In the genomic region with DNA sequence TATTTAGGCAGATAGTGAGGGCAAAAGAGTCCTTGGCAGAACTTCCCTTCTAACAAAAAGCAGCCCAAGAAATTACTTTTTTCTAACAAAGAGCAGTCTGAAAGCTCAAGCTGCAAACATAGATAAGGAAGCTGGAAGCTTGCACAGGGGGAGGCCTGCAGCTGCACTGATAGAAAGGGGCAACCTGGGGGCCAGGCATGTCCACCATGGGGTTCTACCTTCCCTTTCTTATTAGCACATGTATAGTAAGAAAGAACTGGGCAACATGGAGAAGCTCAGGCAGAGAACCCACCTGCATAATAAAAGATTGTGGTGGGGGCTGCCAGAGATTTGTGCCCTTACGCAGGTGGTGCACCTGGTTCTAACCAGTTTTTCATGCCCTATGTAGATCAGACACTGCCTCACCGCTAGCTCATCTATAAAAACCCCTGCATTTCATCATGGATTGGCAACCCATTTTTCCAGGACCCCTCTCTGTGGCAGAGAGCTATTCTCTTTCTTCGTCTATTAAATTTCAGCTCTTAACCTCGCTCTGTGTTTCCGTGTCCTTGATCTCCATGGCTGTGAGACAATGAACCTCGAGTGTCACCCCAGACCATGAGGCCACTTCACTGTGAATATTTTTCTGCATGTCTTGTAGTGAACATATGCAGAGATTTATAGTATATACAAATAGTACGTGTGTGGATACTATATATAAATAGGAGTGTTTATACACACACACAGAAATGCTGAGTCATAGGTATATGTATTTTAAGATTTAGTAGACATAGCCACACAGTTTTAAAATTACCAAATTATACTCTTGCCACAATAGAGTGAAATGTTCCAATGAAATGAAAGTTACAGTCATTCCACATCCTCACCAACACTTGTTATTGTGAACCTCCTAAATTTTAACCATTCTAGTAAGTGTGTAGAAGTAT, we compare ENCODE assay signal across 1 cellular context.
TF ChIP-seq lines count a peak whose summit lies in the region.

No MANE protein-coding gene starts in this region.

TF ChIP-seq in K562, 482 proteins besides CTCF, POLR2A, EP300 and RAD21 (continued from another document and continues in another):
- TF ChIP-seq L3MBTL2 (IDR thresholded peaks at IDR 0.05), result peak; percentile 76
- TF ChIP-seq RCOR1 (IDR thresholded peaks at IDR 0.05; ENCODE audit: borderline replicate concordance in 1 of 2, low read depth in 2 of 2, low read length in 2 of 2), result peak; percentile 70 to 94; a peak in 3 of 4 replicates
- TF ChIP-seq TCF3 (CRISPR knock-in tag; IDR thresholded peaks at IDR 0.05), result peak; percentile 94
- TF ChIP-seq SMAD3 (CRISPR knock-in tag; conservative IDR thresholded peaks at IDR 0.05), result no peak
- TF ChIP-seq TBL1XR1 (IDR thresholded peaks at IDR 0.05; ENCODE audit: low read length in 2 of 2), result peak; percentile 37 to 77; a peak in 2 of 4 replicates
- TF ChIP-seq SMAD2 (IDR thresholded peaks at IDR 0.05; ENCODE audit: low read depth, low read length), result no peak
- TF ChIP-seq, protein P1, sequence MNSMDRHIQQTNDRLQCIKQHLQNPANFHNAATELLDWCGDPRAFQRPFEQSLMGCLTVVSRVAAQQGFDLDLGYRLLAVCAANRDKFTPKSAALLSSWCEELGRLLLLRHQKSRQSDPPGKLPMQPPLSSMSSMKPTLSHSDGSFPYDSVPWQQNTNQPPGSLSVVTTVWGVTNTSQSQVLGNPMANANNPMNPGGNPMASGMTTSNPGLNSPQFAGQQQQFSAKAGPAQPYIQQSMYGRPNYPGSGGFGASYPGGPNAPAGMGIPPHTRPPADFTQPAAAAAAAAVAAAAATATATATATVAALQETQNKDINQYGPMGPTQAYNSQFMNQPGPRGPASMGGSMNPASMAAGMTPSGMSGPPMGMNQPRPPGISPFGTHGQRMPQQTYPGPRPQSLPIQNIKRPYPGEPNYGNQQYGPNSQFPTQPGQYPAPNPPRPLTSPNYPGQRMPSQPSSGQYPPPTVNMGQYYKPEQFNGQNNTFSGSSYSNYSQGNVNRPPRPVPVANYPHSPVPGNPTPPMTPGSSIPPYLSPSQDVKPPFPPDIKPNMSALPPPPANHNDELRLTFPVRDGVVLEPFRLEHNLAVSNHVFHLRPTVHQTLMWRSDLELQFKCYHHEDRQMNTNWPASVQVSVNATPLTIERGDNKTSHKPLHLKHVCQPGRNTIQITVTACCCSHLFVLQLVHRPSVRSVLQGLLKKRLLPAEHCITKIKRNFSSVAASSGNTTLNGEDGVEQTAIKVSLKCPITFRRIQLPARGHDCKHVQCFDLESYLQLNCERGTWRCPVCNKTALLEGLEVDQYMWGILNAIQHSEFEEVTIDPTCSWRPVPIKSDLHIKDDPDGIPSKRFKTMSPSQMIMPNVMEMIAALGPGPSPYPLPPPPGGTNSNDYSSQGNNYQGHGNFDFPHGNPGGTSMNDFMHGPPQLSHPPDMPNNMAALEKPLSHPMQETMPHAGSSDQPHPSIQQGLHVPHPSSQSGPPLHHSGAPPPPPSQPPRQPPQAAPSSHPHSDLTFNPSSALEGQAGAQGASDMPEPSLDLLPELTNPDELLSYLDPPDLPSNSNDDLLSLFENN (IDR thresholded peaks at IDR 0.05; ENCODE audit: low read depth in 2 of 2, low read length in 2 of 2), result peak in 1 of 2 experiments; percentile 89; a peak in 2 of 4 replicates
- peak; percentile 87 for TF ChIP-seq FOXM1 (IDR thresholded peaks at IDR 0.05; ENCODE audit: low read depth)
- no peak for TF ChIP-seq FOXM1 (CRISPR knock-in tag; IDR thresholded peaks at IDR 0.05; ENCODE audit: low read depth)
- no peak for TF ChIP-seq POLR3A (IDR thresholded peaks at IDR 0.05; ENCODE audit: borderline replicate concordance, extremely low read depth, insufficient read depth, insufficient read length)
- TF ChIP-seq SMARCA4 (IDR thresholded peaks at IDR 0.05), result peak; percentile 87
- TF ChIP-seq JUN (IDR thresholded peaks at IDR 0.05; ENCODE audit: borderline replicate concordance, low read depth, low read length), result peak; percentile 22; the same call in 1 of the 2 replicates
- no peak for TF ChIP-seq JUN (CRISPR knock-in tag; IDR thresholded peaks at IDR 0.05; ENCODE audit: borderline replicate concordance)
- peak; percentile 65; the same call in 1 of the 2 replicates for TF ChIP-seq ZBTB7A (IDR thresholded peaks at IDR 0.05; ENCODE audit: borderline replicate concordance, control insufficient read depth, low read depth, low read length)
- no peak for TF ChIP-seq NR4A1 (CRISPR knock-in tag; IDR thresholded peaks at IDR 0.05)
- TF ChIP-seq NR4A1 (tag; IDR thresholded peaks at IDR 0.05), result 0 out of 2 replicates have a peak, but pooled peaks have one; percentile 17
- TF ChIP-seq MAZ (CRISPR knock-in tag; conservative IDR thresholded peaks at IDR 0.05 in 1 of 2, IDR thresholded peaks at IDR 0.05 in 1 of 2), result peak in 1 of 2 experiments; percentile 37; a peak in 1 of 4 replicates
- peak; percentile 90 for TF ChIP-seq C11orf30 (IDR thresholded peaks at IDR 0.05; ENCODE audit: low read depth)
- TF ChIP-seq TAF15 (IDR thresholded peaks at IDR 0.05; ENCODE audit: low read depth, low read length), result no peak
- TF ChIP-seq CEBPG (CRISPR knock-in tag; IDR thresholded peaks at IDR 0.05), result no peak
- TF ChIP-seq CEBPG (tag; conservative IDR thresholded peaks at IDR 0.05 in 1 of 2, IDR thresholded peaks at IDR 0.05 in 1 of 2), result no peak
- TF ChIP-seq ZNF24 (IDR thresholded peaks at IDR 0.05), result 0 out of 2 replicates have a peak, but pooled peaks have one; percentile 16
- TF ChIP-seq PTTG1 (tag; IDR thresholded peaks at IDR 0.05; ENCODE audit: low read depth), result no peak
- TF ChIP-seq, protein P2, sequence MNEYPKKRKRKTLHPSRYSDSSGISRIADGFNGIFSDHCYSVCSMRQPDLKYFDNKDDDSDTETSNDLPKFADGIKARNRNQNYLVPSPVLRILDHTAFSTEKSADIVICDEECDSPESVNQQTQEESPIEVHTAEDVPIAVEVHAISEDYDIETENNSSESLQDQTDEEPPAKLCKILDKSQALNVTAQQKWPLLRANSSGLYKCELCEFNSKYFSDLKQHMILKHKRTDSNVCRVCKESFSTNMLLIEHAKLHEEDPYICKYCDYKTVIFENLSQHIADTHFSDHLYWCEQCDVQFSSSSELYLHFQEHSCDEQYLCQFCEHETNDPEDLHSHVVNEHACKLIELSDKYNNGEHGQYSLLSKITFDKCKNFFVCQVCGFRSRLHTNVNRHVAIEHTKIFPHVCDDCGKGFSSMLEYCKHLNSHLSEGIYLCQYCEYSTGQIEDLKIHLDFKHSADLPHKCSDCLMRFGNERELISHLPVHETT (CRISPR knock-in tag; conservative IDR thresholded peaks at IDR 0.05 in 1 of 2, IDR thresholded peaks at IDR 0.05 in 1 of 2), result peak in 1 of 2 experiments; percentile 53; a peak in 1 of 4 replicates
- no peak for TF ChIP-seq ZNF561 (CRISPR knock-in tag; conservative IDR thresholded peaks at IDR 0.05)
- TF ChIP-seq ZNF584 (CRISPR knock-in tag; IDR thresholded peaks at IDR 0.05; ENCODE audit: low read depth), result peak; percentile 35; the same call in 1 of the 2 replicates
- TF ChIP-seq, protein P3, sequence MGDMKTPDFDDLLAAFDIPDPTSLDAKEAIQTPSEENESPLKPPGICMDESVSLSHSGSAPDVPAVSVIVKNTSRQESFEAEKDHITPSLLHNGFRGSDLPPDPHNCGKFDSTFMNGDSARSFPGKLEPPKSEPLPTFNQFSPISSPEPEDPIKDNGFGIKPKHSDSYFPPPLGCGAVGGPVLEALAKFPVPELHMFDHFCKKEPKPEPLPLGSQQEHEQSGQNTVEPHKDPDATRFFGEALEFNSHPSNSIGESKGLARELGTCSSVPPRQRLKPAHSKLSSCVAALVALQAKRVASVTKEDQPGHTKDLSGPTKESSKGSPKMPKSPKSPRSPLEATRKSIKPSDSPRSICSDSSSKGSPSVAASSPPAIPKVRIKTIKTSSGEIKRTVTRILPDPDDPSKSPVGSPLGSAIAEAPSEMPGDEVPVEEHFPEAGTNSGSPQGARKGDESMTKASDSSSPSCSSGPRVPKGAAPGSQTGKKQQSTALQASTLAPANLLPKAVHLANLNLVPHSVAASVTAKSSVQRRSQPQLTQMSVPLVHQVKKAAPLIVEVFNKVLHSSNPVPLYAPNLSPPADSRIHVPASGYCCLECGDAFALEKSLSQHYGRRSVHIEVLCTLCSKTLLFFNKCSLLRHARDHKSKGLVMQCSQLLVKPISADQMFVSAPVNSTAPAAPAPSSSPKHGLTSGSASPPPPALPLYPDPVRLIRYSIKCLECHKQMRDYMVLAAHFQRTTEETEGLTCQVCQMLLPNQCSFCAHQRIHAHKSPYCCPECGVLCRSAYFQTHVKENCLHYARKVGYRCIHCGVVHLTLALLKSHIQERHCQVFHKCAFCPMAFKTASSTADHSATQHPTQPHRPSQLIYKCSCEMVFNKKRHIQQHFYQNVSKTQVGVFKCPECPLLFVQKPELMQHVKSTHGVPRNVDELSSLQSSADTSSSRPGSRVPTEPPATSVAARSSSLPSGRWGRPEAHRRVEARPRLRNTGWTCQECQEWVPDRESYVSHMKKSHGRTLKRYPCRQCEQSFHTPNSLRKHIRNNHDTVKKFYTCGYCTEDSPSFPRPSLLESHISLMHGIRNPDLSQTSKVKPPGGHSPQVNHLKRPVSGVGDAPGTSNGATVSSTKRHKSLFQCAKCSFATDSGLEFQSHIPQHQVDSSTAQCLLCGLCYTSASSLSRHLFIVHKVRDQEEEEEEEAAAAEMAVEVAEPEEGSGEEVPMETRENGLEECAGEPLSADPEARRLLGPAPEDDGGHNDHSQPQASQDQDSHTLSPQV (IDR thresholded peaks at IDR 0.05), result peak; percentile 63
- TF ChIP-seq ETV6 (IDR thresholded peaks at IDR 0.05; ENCODE audit: borderline replicate concordance in 1 of 2, low read depth in 2 of 2, low read length in 1 of 2), result no peak
- TF ChIP-seq ETV6 (CRISPR knock-in tag; IDR thresholded peaks at IDR 0.05; ENCODE audit: borderline replicate concordance), result no peak
- TF ChIP-seq CBFA2T3 (IDR thresholded peaks at IDR 0.05), result peak; percentile 96
- peak; percentile 96 for TF ChIP-seq TAL1 (IDR thresholded peaks at IDR 0.05)
- peak; percentile 64; the same call in 1 of the 2 replicates for TF ChIP-seq TARDBP (IDR thresholded peaks at IDR 0.05)
- TF ChIP-seq ZNF324 (CRISPR knock-in tag; IDR thresholded peaks at IDR 0.05), result no peak
- TF ChIP-seq ZNF175 (CRISPR knock-in tag; IDR thresholded peaks at IDR 0.05; ENCODE audit: low read depth), result peak; percentile 32; the same call in 1 of the 2 replicates
- no peak for TF ChIP-seq ZNF174 (CRISPR knock-in tag; IDR thresholded peaks at IDR 0.05)
- TF ChIP-seq MTA1 (IDR thresholded peaks at IDR 0.05; ENCODE audit: borderline replicate concordance), result peak; percentile 46; the same call in 1 of the 2 replicates
- peak; percentile 87 for TF ChIP-seq MAFF (IDR thresholded peaks at IDR 0.05; ENCODE audit: low read length)
- 0 out of 2 replicates have a peak, but pooled peaks have one; percentile 41 for TF ChIP-seq FOXJ2 (tag; IDR thresholded peaks at IDR 0.05)
- TF ChIP-seq MTA3 (IDR thresholded peaks at IDR 0.05; ENCODE audit: borderline replicate concordance), result peak; percentile 51; the same call in 1 of the 2 replicates
- TF ChIP-seq, protein P4, sequence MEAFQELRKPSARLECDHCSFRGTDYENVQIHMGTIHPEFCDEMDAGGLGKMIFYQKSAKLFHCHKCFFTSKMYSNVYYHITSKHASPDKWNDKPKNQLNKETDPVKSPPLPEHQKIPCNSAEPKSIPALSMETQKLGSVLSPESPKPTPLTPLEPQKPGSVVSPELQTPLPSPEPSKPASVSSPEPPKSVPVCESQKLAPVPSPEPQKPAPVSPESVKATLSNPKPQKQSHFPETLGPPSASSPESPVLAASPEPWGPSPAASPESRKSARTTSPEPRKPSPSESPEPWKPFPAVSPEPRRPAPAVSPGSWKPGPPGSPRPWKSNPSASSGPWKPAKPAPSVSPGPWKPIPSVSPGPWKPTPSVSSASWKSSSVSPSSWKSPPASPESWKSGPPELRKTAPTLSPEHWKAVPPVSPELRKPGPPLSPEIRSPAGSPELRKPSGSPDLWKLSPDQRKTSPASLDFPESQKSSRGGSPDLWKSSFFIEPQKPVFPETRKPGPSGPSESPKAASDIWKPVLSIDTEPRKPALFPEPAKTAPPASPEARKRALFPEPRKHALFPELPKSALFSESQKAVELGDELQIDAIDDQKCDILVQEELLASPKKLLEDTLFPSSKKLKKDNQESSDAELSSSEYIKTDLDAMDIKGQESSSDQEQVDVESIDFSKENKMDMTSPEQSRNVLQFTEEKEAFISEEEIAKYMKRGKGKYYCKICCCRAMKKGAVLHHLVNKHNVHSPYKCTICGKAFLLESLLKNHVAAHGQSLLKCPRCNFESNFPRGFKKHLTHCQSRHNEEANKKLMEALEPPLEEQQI (IDR thresholded peaks at IDR 0.05), result peak; percentile 60; the same call in 1 of the 2 replicates
- TF ChIP-seq JUND (IDR thresholded peaks at IDR 0.05; ENCODE audit: borderline replicate concordance, low read depth, low read length), result peak; percentile 57; the same call in 1 of the 2 replicates
- no peak; the same call in 2 of the 3 replicates for TF ChIP-seq JUND (tag; IDR thresholded peaks at IDR 0.05; ENCODE audit: borderline replicate concordance, low read depth, low read length)
- TF ChIP-seq KLF16 (IDR thresholded peaks at IDR 0.05), result peak; percentile 93
- TF ChIP-seq, protein P5, sequence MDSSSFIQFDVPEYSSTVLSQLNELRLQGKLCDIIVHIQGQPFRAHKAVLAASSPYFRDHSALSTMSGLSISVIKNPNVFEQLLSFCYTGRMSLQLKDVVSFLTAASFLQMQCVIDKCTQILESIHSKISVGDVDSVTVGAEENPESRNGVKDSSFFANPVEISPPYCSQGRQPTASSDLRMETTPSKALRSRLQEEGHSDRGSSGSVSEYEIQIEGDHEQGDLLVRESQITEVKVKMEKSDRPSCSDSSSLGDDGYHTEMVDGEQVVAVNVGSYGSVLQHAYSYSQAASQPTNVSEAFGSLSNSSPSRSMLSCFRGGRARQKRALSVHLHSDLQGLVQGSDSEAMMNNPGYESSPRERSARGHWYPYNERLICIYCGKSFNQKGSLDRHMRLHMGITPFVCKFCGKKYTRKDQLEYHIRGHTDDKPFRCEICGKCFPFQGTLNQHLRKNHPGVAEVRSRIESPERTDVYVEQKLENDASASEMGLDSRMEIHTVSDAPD (CRISPR knock-in tag; IDR thresholded peaks at IDR 0.05), result no peak
- peak in 1 of 2 experiments; percentile 17; a peak in 1 of 4 replicates for TF ChIP-seq ARNT (IDR thresholded peaks at IDR 0.05)
- peak; percentile 95 for TF ChIP-seq SOX6 (IDR thresholded peaks at IDR 0.05)
- TF ChIP-seq CXXC5 (CRISPR knock-in tag; IDR thresholded peaks at IDR 0.05), result peak; percentile 51
- no peak for TF ChIP-seq RHOXF2B (CRISPR knock-in tag; conservative IDR thresholded peaks at IDR 0.05)
- TF ChIP-seq TEAD4 (IDR thresholded peaks at IDR 0.05; ENCODE audit: low read length), result peak; percentile 91
- TF ChIP-seq TEAD4 (CRISPR knock-in tag; IDR thresholded peaks at IDR 0.05; ENCODE audit: borderline replicate concordance), result no peak
- TF ChIP-seq, protein P6, sequence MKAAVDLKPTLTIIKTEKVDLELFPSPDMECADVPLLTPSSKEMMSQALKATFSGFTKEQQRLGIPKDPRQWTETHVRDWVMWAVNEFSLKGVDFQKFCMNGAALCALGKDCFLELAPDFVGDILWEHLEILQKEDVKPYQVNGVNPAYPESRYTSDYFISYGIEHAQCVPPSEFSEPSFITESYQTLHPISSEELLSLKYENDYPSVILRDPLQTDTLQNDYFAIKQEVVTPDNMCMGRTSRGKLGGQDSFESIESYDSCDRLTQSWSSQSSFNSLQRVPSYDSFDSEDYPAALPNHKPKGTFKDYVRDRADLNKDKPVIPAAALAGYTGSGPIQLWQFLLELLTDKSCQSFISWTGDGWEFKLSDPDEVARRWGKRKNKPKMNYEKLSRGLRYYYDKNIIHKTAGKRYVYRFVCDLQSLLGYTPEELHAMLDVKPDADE (conservative IDR thresholded peaks at IDR 0.05; ENCODE audit: control insufficient read depth, low read depth, low read length), result 0 out of 2 replicates have a peak, but pooled peaks have one; percentile 30
- peak; percentile 80 to 86 for TF ChIP-seq KDM1A (IDR thresholded peaks at IDR 0.05)
- 0 out of 2 replicates have a peak, but pooled peaks have one; percentile 26 for TF ChIP-seq RUNX1 (IDR thresholded peaks at IDR 0.05; ENCODE audit: low read depth)
